17 cellular contexts compared by ENCODE assay signal in the genomic region with DNA sequence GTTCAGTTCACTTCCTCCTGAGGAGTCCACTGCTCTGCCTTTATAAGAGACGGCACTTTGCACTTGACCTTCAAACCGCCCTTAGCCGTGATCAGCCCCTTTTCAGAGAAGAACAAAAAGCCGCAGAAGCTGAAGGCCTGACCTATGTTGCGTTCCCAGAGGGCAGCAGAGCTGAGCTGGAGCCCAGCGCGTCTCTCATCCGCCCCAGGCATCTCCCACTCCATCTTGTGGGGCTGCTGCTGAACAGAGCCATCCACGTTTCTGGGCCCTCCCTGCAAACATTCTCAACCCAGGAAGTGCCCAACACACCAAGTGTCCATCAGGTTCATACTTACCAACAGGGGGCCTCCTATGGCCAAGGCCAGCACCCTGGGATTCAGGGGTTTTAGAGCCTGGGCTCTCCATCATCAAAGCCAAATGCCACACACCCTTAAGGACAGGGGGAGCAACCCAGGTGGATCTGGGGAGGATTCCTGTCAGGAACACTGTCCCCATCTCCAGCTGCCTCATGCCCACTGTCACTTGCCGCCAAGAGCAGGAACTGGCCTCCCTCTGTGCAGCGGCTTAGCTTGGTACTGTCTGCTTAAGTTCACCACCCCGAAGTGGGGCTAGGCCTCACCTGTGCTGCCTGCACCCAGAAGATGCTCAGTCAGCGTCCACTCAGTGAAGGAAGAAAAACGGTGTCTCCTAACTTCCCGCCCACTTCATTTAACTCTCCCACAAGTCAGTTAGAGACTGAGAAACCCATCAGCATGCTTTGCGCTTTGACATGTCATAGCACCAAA. TPM values are rescaled to one million over a fixed set of nuclear protein-coding genes. Genes with fewer than 3 reads are reported as not detected.
DNase-seq lines count a peak whose midpoint lies in the region; ATAC-seq, FAIRE-seq and TF ChIP-seq lines count a peak whose summit lies in the region.
"Had no signal": no experiment of that assay in that cellular context is flagged by ENCODE, and none has a peak within 500 bp of the region (broad histone marks: within the 10 kb centered on the region; RNA-seq: fewer than 3 reads in every experiment).

No MANE protein-coding gene starts in this region.

- H3K27ac ChIP-seq in left ventricle myocardium inferior (replicated peaks) (peak overlapping the region; percentile 90), astrocyte (ENCODE audit: low read depth, low read length) (no peak overlapping the region), kidney (ENCODE audit: low read depth in 2 of 2, low read length in 2 of 2) (no peak overlapping the region), breast epithelium (peak overlapping the region in 1 of 2 donors; percentile 74)
- H3K27ac ChIP-seq: uterus had no signal

- H3K27ac Mint-ChIP-seq in astrocyte (ENCODE audit: unreplicated experiment), result peak overlapping the region; percentile 70

- ATAC-seq in Right ventricle myocardium inferior (no peak), GM21825 (IDR thresholded peaks at IDR 0.05; ENCODE audit: unreplicated experiment) (no peak)

- TF ChIP-seq CTCF in left ventricle myocardium inferior (IDR thresholded peaks at IDR 0.05; ENCODE audit: borderline replicate concordance) (no peak), astrocyte (IDR thresholded peaks at IDR 0.05; ENCODE audit: insufficient read depth, low read depth, low read length) (no peak), kidney (IDR thresholded peaks at IDR 0.05; ENCODE audit: borderline replicate concordance, extremely low read depth, insufficient read depth) (no peak), breast epithelium (IDR thresholded peaks at IDR 0.05) (no peak)

- no peaks in the 10 kb centered on the region for H3K9me3 Mint-ChIP-seq in astrocyte (ENCODE audit: unreplicated experiment)
- H3K9me3 Mint-ChIP-seq: naive B cell had no signal

- H3K79me2 ChIP-seq in astrocyte (ENCODE audit: insufficient read depth, low read length), result no peaks in the 10 kb centered on the region

- H3K4me1 ChIP-seq in left ventricle myocardium inferior (peaks cover 29% of the 10 kb centered on the region), astrocyte (ENCODE audit: insufficient read depth, low read length) (peaks cover 17% of the 10 kb centered on the region), kidney (ENCODE audit: control insufficient read depth in 1 of 2, insufficient read depth in 1 of 2, low read depth in 1 of 2, low read length in 2 of 2) (peaks cover 12 to 15% of the 10 kb centered on the region in 2 donors), breast epithelium (no peaks in the 10 kb centered on the region)

- FAIRE-seq in astrocyte (lab: Jason Lieb, UNC) (no peak), kidney (lab: Jason Lieb, UNC) (no peak)
- FAIRE-seq: H54 had no signal

- H3K27me3 ChIP-seq in left ventricle myocardium inferior (ENCODE audit: low read depth) (peaks cover 22% of the 10 kb centered on the region), astrocyte (ENCODE audit: insufficient read depth, low read length) (no peaks in the 10 kb centered on the region), breast epithelium (peaks cover 0 to 7% of the 10 kb centered on the region in 2 donors)
- H3K27me3 ChIP-seq: uterus had no signal

- no peaks in the 10 kb centered on the region for H3K9me3 ChIP-seq in left ventricle myocardium inferior (replicated peaks)
- no peaks in the 10 kb centered on the region for H3K9me3 ChIP-seq in astrocyte (ENCODE audit: insufficient read depth, low read depth, low read length)
- H3K9me3 ChIP-seq in kidney (ENCODE audit: control insufficient read depth in 1 of 2, low read length in 2 of 2), result no peaks in the 10 kb centered on the region
- no peaks in the 10 kb centered on the region for H3K9me3 ChIP-seq in breast epithelium
- H3K9me3 ChIP-seq: psoas muscle, uterus had no signal

- no peak overlapping the region for H3K4me3 Mint-ChIP-seq in astrocyte (ENCODE audit: unreplicated experiment)
- H3K4me3 Mint-ChIP-seq: naive B cell had no signal

- H3K4me1 Mint-ChIP-seq in astrocyte (ENCODE audit: low read depth, unreplicated experiment), result peaks cover 32% of the 10 kb centered on the region
- H3K4me1 Mint-ChIP-seq: naive B cell had no signal

- H3K27me3 Mint-ChIP-seq in astrocyte (ENCODE audit: low read depth, unreplicated experiment), result peaks cover 6% of the 10 kb centered on the region

- intact Hi-C loops in left ventricle myocardium inferior (cut with micrococcal nuclease) (no loop called here), Right ventricle myocardium inferior (cut with DNase I) (loop anchor here (1.0 kb wide), 1 partner anchor 57 kb away; no protein-coding TSS in a partner anchor), kidney (cut with DNase I) (no loop called here), breast epithelium (cut with DNase I; ENCODE audit: low total_unique reads) (loop anchor here (5.0 kb wide), 1 partner anchor 406 kb away; no protein-coding TSS in a partner anchor)

- H3K4me3 ChIP-seq in left ventricle myocardium inferior, result no peak overlapping the region
- no peak overlapping the region for H3K4me3 ChIP-seq in astrocyte (ENCODE audit: insufficient read depth, low read depth, low read length)
- no peak overlapping the region for H3K4me3 ChIP-seq in kidney (ENCODE audit: low read length in 2 of 2)
- no peak overlapping the region for H3K4me3 ChIP-seq in breast epithelium
- H3K4me3 ChIP-seq: psoas muscle, uterus had no signal

- H2AFZ ChIP-seq in astrocyte (ENCODE audit: low read depth, low read length), result no peak overlapping the region

- no peak for TF ChIP-seq POLR2A in breast epithelium (IDR thresholded peaks at IDR 0.05)

- no peaks in the 10 kb centered on the region for H4K20me1 ChIP-seq in astrocyte (ENCODE audit: insufficient read depth, low read length)

- no peaks in the 10 kb centered on the region for H3K36me3 ChIP-seq in left ventricle myocardium inferior
- no peaks in the 10 kb centered on the region for H3K36me3 ChIP-seq in astrocyte (ENCODE audit: insufficient read depth, low read length)
- H3K36me3 ChIP-seq in kidney (ENCODE audit: control insufficient read depth in 1 of 2, insufficient read depth in 2 of 2, low read length in 2 of 2), result no peaks in the 10 kb centered on the region
- no peaks in the 10 kb centered on the region for H3K36me3 ChIP-seq in breast epithelium
- H3K36me3 ChIP-seq: uterus had no signal

- H3K36me3 Mint-ChIP-seq in astrocyte (ENCODE audit: low read depth, unreplicated experiment), result peaks cover 4% of the 10 kb centered on the region
- H3K36me3 Mint-ChIP-seq: naive B cell had no signal

- no peak overlapping the region for H3K4me2 ChIP-seq in astrocyte (ENCODE audit: low read length)

- no peak overlapping the region for H3K9ac ChIP-seq in astrocyte (ENCODE audit: low read length)
- H3K9ac ChIP-seq in kidney (ENCODE audit: low read length in 2 of 2), result no peak overlapping the region

- no peak for DNase-seq in left ventricle myocardium inferior
- no peak for DNase-seq in Right ventricle myocardium inferior (ENCODE audit: missing footprints)
- DNase-seq in astrocyte (ENCODE audit: low read depth), result no peak
- peak; percentile 31 for DNase-seq in kidney
- no peak for DNase-seq in breast epithelium (ENCODE audit: low spot score in 2 of 2)
- no peak for DNase-seq in AG20443 (ENCODE audit: low spot score)
- DNase-seq in NCI-H748 treated with DMSO at 0.1 percent for 48 hours (lab: John Stamatoyannopoulos, UW), result no peak
- DNase-seq: activated CD4-positive, alpha-beta T cell treated with anti-CD3 and anti-CD28 coated beads for 4 hours; activated naive CD4-positive, alpha-beta T cell treated with anti-CD3 and anti-CD28 coated beads, Interleukin-2, amount 50 U/mL, for 16 hours; GDM1; naive B cell; SIG-M5 had no signal

RNA-seq across cellular contexts. Expression of a gene that starts 16.0 kb away (rescaled TPM):
- total RNA-seq in left ventricle myocardium inferior (1.8 TPM), Right ventricle myocardium inferior (1.2 TPM), astrocyte (1.2 and 1.6 TPM in 2 replicates), kidney (11.8 TPM), breast epithelium (1 to 10 TPM; 3.0 to 9.8 (median 5.9) TPM)
- polyA plus RNA-seq in kidney (ENCODE audit: insufficient read depth, low read depth, low replicate concordance), result 1.5 TPM

RNA-seq across cellular contexts. Expression of a gene that starts 34.2 kb away (rescaled TPM):
- total RNA-seq in left ventricle myocardium inferior (0.08 TPM), Right ventricle myocardium inferior (0.14 TPM), astrocyte (5.9 and 6.1 TPM in 2 replicates), kidney (0.57 TPM), breast epithelium (1 to 10 TPM in 1 of 3 donors, under 1 TPM in 1, not detected in 1; 0.98 to 2.9 TPM)
- polyA plus RNA-seq in kidney (ENCODE audit: insufficient read depth, low read depth, low replicate concordance), result 0.52 TPM
- total RNA-seq: psoas muscle had no signal
- polyA plus RNA-seq: liver had no signal

Comparison
In these comparisons a context has a peak if more than half of its experiments do, and no peak if none do; other contexts are left out.
1. intact Hi-C loops: an anchor here in Right ventricle myocardium inferior (1.0 kb wide) and breast epithelium (5.0 kb wide); none called in left ventricle myocardium inferior and kidney.